1 cellular context compared by ENCODE assay signal in the genomic region with DNA sequence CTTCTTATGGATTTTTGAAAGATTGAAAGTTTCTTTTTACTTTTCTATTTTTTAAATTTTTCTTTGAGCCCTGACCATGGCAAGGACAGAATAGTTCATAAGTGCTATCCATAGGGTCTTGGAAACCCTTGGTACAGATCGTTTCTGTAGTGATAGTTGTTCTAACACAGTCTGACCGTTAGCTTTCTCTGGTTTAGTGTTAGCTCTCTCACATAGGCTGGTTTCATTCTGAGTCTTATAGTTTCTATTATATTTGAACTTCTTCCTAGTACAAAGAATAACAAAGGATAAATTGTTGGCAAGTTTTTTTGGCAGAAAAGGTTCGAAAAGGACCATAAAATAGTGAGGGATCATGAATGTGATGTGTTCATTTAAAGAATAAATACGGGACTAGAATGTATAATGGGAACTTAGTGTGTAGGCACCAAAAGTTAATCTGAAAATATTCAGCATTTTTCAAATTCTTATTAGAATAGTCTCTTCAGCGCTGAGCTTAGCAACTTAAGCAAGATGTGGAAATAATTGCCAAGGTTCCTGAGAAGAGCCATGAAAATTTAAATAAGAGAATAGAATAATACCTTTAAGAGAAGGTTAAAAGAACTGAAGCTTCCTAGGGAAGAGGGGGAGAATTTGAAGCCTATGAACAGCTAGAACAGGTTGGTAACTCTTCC.
TF ChIP-seq lines count a peak whose summit lies in the region.

No MANE protein-coding gene starts in this region.

TF ChIP-seq in GM23338, 12 proteins besides CTCF, POLR2A, EP300 and RAD21 (continued from another document):
- no peak for TF ChIP-seq NANOG (IDR thresholded peaks at IDR 0.05; ENCODE audit: borderline replicate concordance)
- no peak for TF ChIP-seq POLR2AphosphoS5 (IDR thresholded peaks at IDR 0.05; ENCODE audit: low read depth)
- no peak for TF ChIP-seq STAT1 (IDR thresholded peaks at IDR 0.05; ENCODE audit: unreplicated experiment)
- no peak for TF ChIP-seq CREB1 (CRISPR knock-in tag; IDR thresholded peaks at IDR 0.05; ENCODE audit: low read depth)
